8 cellular contexts compared by ENCODE assay signal in genomic region chr4:55183926-55184599, GRCh38. TPM values are rescaled to one million over a fixed set of nuclear protein-coding genes. Genes with fewer than 3 reads are reported as not detected.
A peak's percentile ranks its signal among the peaks of the same experiment; 100 is the strongest.
DNase-seq lines count a peak whose midpoint lies in the region; ATAC-seq, FAIRE-seq and TF ChIP-seq lines count a peak whose summit lies in the region.

No MANE protein-coding gene starts in this region.

- H2AFZ ChIP-seq in GM12878 (ENCODE audit: control insufficient read depth, low read depth, low read length) (no peak overlapping the region), keratinocyte (ENCODE audit: control insufficient read depth, low read length) (peak overlapping the region; percentile 36)

- no peak for TF ChIP-seq RAD21 in GM12878 (IDR thresholded peaks at IDR 0.05; ENCODE audit: insufficient read depth, low read depth, low read length)

- WGBS in GM12878 (ENCODE audit: insufficient coverage, insufficient replicate concordance, low lambda C conversion rate, missing lambda C conversion rate) = 30% methylated on average over 8 of the region's 8 CpGs

- CTCF ChIA-PET in GM12878 (lab: Yijun Ruan, JAX) = interaction anchor here (1.1 to 1.8 kb wide), 8 partner anchors 10 to 683 kb away, joined by 3 to 9 read pairs (median 4); no protein-coding TSS in a partner anchor

- POLR2A ChIA-PET in GM12878 (lab: Charles Lee) = no interaction called here

- dilution Hi-C loops in keratinocyte (cut with MboI; ENCODE audit: extremely low pct_ligation_motif_present, low sequenced_read_pairs) = no loop called here

- H4K20me1 ChIP-seq in GM12878 (ENCODE audit: control insufficient read depth, insufficient read depth) (no peaks in the 10 kb centered on the region), keratinocyte (ENCODE audit: control insufficient read depth, extremely low read depth, insufficient read depth, low read length) (no peaks in the 10 kb centered on the region)

- H3K4me2 ChIP-seq in GM12878 (ENCODE audit: control insufficient read depth, insufficient read depth) = no peak overlapping the region
- peak overlapping the region; percentile 51 for H3K4me2 ChIP-seq in keratinocyte (ENCODE audit: control insufficient read depth, extremely low read depth, insufficient read depth, low read depth, low read length)

- TF ChIP-seq POLR2A in GM12878 (IDR thresholded peaks at IDR 0.05; ENCODE audit: low read depth, low read length) = no peak

- H3K9me3 ChIP-seq in GM12878 (replicated peaks; ENCODE audit: control insufficient read depth, insufficient read depth, low read length) (no peaks in the 10 kb centered on the region), keratinocyte (ENCODE audit: control insufficient read depth, low read depth, low read length) (no peaks in the 10 kb centered on the region)

- in situ Hi-C loops in GM12878 (cut with MboI) = no loop called here

- no TSS peak for BruUV-seq in GM12878 (replicated peaks; lab: Mats Ljungman, UMichigan)

- no peaks in the 10 kb centered on the region for H3K4me1 ChIP-seq in GM12878 (ENCODE audit: control insufficient read depth, insufficient read depth, low read length)
- peaks cover 17% of the 10 kb centered on the region for H3K4me1 ChIP-seq in keratinocyte (ENCODE audit: control insufficient read depth, extremely low read depth, insufficient read depth, low read length)

- no peak overlapping the region for H3K27ac ChIP-seq in GM12878 (ENCODE audit: control insufficient read depth, insufficient read depth)
- peak overlapping the region; percentile 43 for H3K27ac ChIP-seq in keratinocyte (ENCODE audit: control insufficient read depth, insufficient read depth, low read length)

- intact Hi-C loops in GM12878 (cut with micrococcal nuclease; ENCODE audit: unreplicated experiment) = loop anchor here (5.0 to 10.0 kb wide), 2 partner anchors 141 to 553 kb away; no protein-coding TSS in a partner anchor

- no peak for TF ChIP-seq EP300 in GM12878 (IDR thresholded peaks at IDR 0.05; ENCODE audit: borderline replicate concordance in 1 of 2, control insufficient read depth in 1 of 2, low read depth in 2 of 2, low read length in 2 of 2)

- no peak for TF ChIP-seq CTCF in AG09309 (IDR thresholded peaks at IDR 0.05; ENCODE audit: control insufficient read depth, insufficient read depth, low read depth, low read length, missing control alignments)
- TF ChIP-seq CTCF in GM12878 (IDR thresholded peaks at IDR 0.05 in 2 of 3, conservative IDR thresholded peaks at IDR 0.05 in 1 of 3; ENCODE audit: control insufficient read depth in 2 of 3, extremely low read depth in 1 of 3, insufficient read depth in 1 of 3, low read depth in 3 of 3, low read length in 3 of 3) = no peak
- TF ChIP-seq CTCF in keratinocyte (optimal IDR thresholded peaks at IDR 0.05 in 1 of 3, IDR thresholded peaks at IDR 0.05 in 1 of 3, conservative IDR thresholded peaks at IDR 0.05 in 1 of 3; ENCODE audit: extremely low read depth in 1 of 3, insufficient read depth in 2 of 3, low read length in 3 of 3) = peak in 1 of 3 experiments; percentile 38

- H3K9ac ChIP-seq in GM12878 (ENCODE audit: control insufficient read depth, insufficient read depth, low read length) = no peak overlapping the region
- no peak overlapping the region for H3K9ac ChIP-seq in keratinocyte (ENCODE audit: control insufficient read depth, extremely low read depth, insufficient read depth, low read length)

- H3K36me3 ChIP-seq in GM12878 (ENCODE audit: control insufficient read depth in 2 of 2, insufficient read depth in 2 of 2, low read length in 1 of 2) = no peaks in the 10 kb centered on the region
- no peaks in the 10 kb centered on the region for H3K36me3 ChIP-seq in keratinocyte (ENCODE audit: control insufficient read depth in 2 of 2, extremely low read depth in 1 of 2, insufficient read depth in 2 of 2, low read length in 2 of 2)

- H3K4me3 ChIP-seq in AG09309 (ENCODE audit: control insufficient read depth, low read depth, low read length) (no peak overlapping the region), GM12878 (no peak overlapping the region), keratinocyte (ENCODE audit: control insufficient read depth in 2 of 3, extremely low read depth in 1 of 3, insufficient read depth in 2 of 3, low read depth in 1 of 3, low read length in 3 of 3) (no peak overlapping the region)

- H3K27me3 ChIP-seq in GM12878 (replicated peaks in 1 of 2; ENCODE audit: control insufficient read depth in 2 of 2, insufficient read depth in 2 of 2, low read length in 1 of 2) = no peaks in the 10 kb centered on the region
- no peaks in the 10 kb centered on the region for H3K27me3 ChIP-seq in keratinocyte (ENCODE audit: control insufficient read depth, extremely low read depth, insufficient read depth, low read length)

- SMC1A ChIA-PET in GM12878 (lab: Charles Lee; ENCODE audit: uncharacterized antibody, unreplicated experiment) = interaction anchor here (1.0 to 1.2 kb wide), 2 partner anchors 10 to 162 kb away, joined by 3 to 4 read pairs; partner anchors contain the start of gene SRD5A3

- ATAC-seq in GM12878 = no peak
- ATAC-seq in HG02571 (IDR thresholded peaks at IDR 0.05; ENCODE audit: unreplicated experiment) = no peak
- ATAC-seq in GM18498 (IDR thresholded peaks at IDR 0.05; ENCODE audit: unreplicated experiment) = no peak
- ATAC-seq in HG03432 (IDR thresholded peaks at IDR 0.05; ENCODE audit: unreplicated experiment) = no peak

- RAD21 ChIA-PET in GM12878 (lab: Charles Lee; ENCODE audit: unreplicated experiment) = interaction anchor here (1.5 kb wide), 1 partner anchor 225 kb away, joined by 3 read pairs; no protein-coding TSS in a partner anchor

- no peaks in the 10 kb centered on the region for H3K79me2 ChIP-seq in GM12878 (ENCODE audit: control insufficient read depth, insufficient read depth, low read length)
- H3K79me2 ChIP-seq in keratinocyte (ENCODE audit: control insufficient read depth, insufficient read depth, low read length) = no peaks in the 10 kb centered on the region

- FAIRE-seq in GM12878 (lab: Jason Lieb, UNC) (peak; percentile 31), keratinocyte (lab: Jason Lieb, UNC) (peak; percentile 99)

- H3K9me1 ChIP-seq in keratinocyte (ENCODE audit: control insufficient read depth, extremely low read depth, insufficient read depth, low read length) = no peaks in the 10 kb centered on the region

- peak; percentile 73 for DNase-seq in AG09309 (ENCODE audit: low read depth)
- DNase-seq in HS-5 (ENCODE audit: low read depth) = peak; percentile 89
- no peak for DNase-seq in GM12878 (ENCODE audit: low read depth, low spot score)
- DNase-seq in keratinocyte (ENCODE audit: low read depth, low spot score) = peak; percentile 90
- no peak for DNase-seq in activated CD4-positive, CD25-positive, alpha-beta regulatory T cell treated with anti-CD3 and anti-CD28 coated beads, Interleukin-2, amount 50 U/mL, for 72 hours

TF ChIP-seq in GM12878, 131 proteins besides CTCF, POLR2A, EP300 and RAD21:
- no peak for TF ChIP-seq ZNF274 (IDR thresholded peaks at IDR 0.05; ENCODE audit: insufficient read depth, insufficient read length)
- TF ChIP-seq, protein P1, sequence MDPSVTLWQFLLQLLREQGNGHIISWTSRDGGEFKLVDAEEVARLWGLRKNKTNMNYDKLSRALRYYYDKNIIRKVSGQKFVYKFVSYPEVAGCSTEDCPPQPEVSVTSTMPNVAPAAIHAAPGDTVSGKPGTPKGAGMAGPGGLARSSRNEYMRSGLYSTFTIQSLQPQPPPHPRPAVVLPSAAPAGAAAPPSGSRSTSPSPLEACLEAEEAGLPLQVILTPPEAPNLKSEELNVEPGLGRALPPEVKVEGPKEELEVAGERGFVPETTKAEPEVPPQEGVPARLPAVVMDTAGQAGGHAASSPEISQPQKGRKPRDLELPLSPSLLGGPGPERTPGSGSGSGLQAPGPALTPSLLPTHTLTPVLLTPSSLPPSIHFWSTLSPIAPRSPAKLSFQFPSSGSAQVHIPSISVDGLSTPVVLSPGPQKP (IDR thresholded peaks at IDR 0.05; ENCODE audit: low read depth, low read length) = no peak
- no peak for TF ChIP-seq ZNF207 (IDR thresholded peaks at IDR 0.05; ENCODE audit: borderline replicate concordance)
- no peak for TF ChIP-seq NBN (IDR thresholded peaks at IDR 0.05)
- TF ChIP-seq FOS (IDR thresholded peaks at IDR 0.05; ENCODE audit: borderline replicate concordance, extremely low read depth, insufficient read length) = no peak
- no peak for TF ChIP-seq NFXL1 (IDR thresholded peaks at IDR 0.05; ENCODE audit: borderline replicate concordance)
- no peak for TF ChIP-seq PAX5 (IDR thresholded peaks at IDR 0.05; ENCODE audit: borderline replicate concordance, low read depth, low read length)
- TF ChIP-seq BHLHE40 (IDR thresholded peaks at IDR 0.05; ENCODE audit: borderline replicate concordance in 1 of 2, low read depth in 2 of 2, low read length in 1 of 2) = no peak
- no peak for TF ChIP-seq SREBF1 (IDR thresholded peaks at IDR 0.05; ENCODE audit: low read length)
- no peak for TF ChIP-seq RBBP5 (conservative IDR thresholded peaks at IDR 0.05)
- TF ChIP-seq PML (IDR thresholded peaks at IDR 0.05; ENCODE audit: low read length) = no peak

RNA-seq across cellular contexts. Expression of gene KDR, which starts 58.7 kb away (rescaled TPM):
- total RNA-seq in GM12878 (2013; cell fraction: nucleolus; rRNA removed) = not detected in 2 replicates
- total RNA-seq in GM12878 (2014; rRNA removed) = not detected in 2 replicates
- not detected in 2 replicates for total RNA-seq in GM12878 (2014; rRNA removed; fragmentation: Illumina TruSeq; extraction: Trizol)
- total RNA-seq in GM12878 (2021) = 0.05 and 0.13 TPM in 2 replicates
- polyA plus RNA-seq in GM12878 (2011; ENCODE audit: low read depth) = not detected
- 0.01 TPM in 1 of 2 replicates, not detected in the other for polyA plus RNA-seq in GM12878 (2011; rRNA removed)
- not detected in 2 replicates for polyA plus RNA-seq in GM12878 (2011; cell fraction: cytosol; rRNA removed)
- polyA plus RNA-seq in GM12878 (2011; cell fraction: nucleus; rRNA removed) = not detected in 2 replicates
- not detected in 2 replicates for polyA plus RNA-seq in GM12878 (2012)
- not detected in 2 replicates for polyA plus RNA-seq in GM12878 (2014; fragmentation: Illumina TruSeq; extraction: Trizol)
- polyA plus RNA-seq in GM12878 (2014; fragmentation: Nextera tagmentation; extraction: Ambion mirVana) = not detected
- not detected in 2 replicates for polyA plus RNA-seq in GM12878 (2014; rRNA removed)
- under 1 TPM in 1 of 2 experiments, not detected in 1; 0.04 TPM for polyA plus RNA-seq in GM12878 (2016; fragmentation: Nextera tagmentation; extraction: Ambion mirVana)
- polyA minus RNA-seq in GM12878 (2011; rRNA and poly(A)+ RNA removed) = 0.15 TPM in 1 of 2 replicates, not detected in the other
- polyA minus RNA-seq in GM12878 (2011; cell fraction: cytosol; rRNA and poly(A)+ RNA removed) = not detected in 2 replicates
- polyA minus RNA-seq in GM12878 (2011; cell fraction: nucleus; rRNA and poly(A)+ RNA removed) = not detected in 2 replicates
- 0.03 TPM in 1 of 3 replicates, not detected in the others for polyA plus RNA-seq in keratinocyte
- 0.16 TPM for polyA plus RNA-seq in keratinocyte (2011; ENCODE audit: low read depth)
- polyA plus RNA-seq in keratinocyte (2011; cell fraction: cytosol; rRNA removed) = not detected in 2 replicates
- polyA plus RNA-seq in keratinocyte (2011; cell fraction: nucleus; rRNA removed) = 0.06 TPM in 1 of 2 replicates, not detected in the other
- polyA plus RNA-seq in keratinocyte (2012; ENCODE audit: low replicate concordance) = not detected in 2 replicates
- polyA minus RNA-seq in keratinocyte = not detected in 3 replicates
- not detected for polyA minus RNA-seq in keratinocyte (2011; cell fraction: cytosol; rRNA and poly(A)+ RNA removed)
- not detected in 2 replicates for polyA minus RNA-seq in keratinocyte (2011; cell fraction: nucleus; rRNA and poly(A)+ RNA removed)

Comparison
In these comparisons a context has a peak if more than half of its experiments do, and no peak if none do; other contexts are left out.
1. DNase-seq: peak in AG09309 (single experiment), HS-5 (single experiment) and keratinocyte (single experiment); none in GM12878 (single experiment) and activated CD4-positive, CD25-positive, alpha-beta regulatory T cell treated with anti-CD3 and anti-CD28 coated beads, Interleukin-2, amount 50 U/mL, for 72 hours (single experiment).